In the genomic region with DNA sequence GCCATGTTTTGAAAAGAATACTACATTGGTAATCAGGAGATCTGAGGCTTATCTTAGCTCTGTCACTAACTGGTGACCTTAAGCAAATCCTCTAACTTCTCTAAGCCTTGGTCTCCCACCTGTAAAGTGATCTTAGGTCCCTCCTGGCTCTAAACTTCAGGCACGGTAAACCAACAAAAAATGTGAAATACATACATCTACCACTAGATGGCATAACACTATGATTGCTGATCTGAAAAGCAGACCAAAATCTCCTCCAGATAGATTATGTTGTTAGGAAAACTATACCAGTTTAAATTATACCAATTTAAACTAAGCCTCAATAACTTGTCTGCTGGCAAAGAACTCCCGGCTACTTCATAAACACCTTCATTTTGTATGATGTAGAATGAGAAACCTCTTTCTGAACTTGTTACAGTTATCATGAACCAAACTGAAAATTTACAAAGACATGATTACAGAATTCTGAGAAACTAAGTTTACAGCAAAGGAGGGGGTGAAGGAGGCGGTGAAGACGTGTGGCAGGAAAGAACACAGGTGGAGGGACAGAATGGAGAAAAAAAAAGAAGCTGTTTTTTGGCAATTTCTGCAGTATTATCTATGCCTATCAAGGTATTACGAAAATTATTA, we compare ENCODE assay signal across 9 cellular contexts.
DNase-seq lines count a peak whose midpoint lies in the region; ATAC-seq, FAIRE-seq and TF ChIP-seq lines count a peak whose summit lies in the region.
"Had no signal": no experiment of that assay in that cellular context is flagged by ENCODE, and none has a peak within 500 bp of the region (broad histone marks: within the 10 kb centered on the region; RNA-seq: fewer than 3 reads in every experiment).

No MANE protein-coding gene starts in this region.

- intact Hi-C loops in mucosa of descending colon (cut with DNase I, micrococcal nuclease) = loop anchor here (5.0 to 10.0 kb wide), 2 partner anchors 97 to 99 kb away; partner anchors contain the start of gene ADM (in 2 of the 2)

- no peaks in the 10 kb centered on the region for H3K9me3 Mint-ChIP-seq in endothelial cell (ENCODE audit: unreplicated experiment)

- H3K27ac Mint-ChIP-seq in endothelial cell (ENCODE audit: unreplicated experiment) = no peak overlapping the region

- ATAC-seq in mucosa of descending colon (peak; percentile 78), GM21619 (IDR thresholded peaks at IDR 0.05; ENCODE audit: unreplicated experiment) (no peak)

- peaks cover 10% of the 10 kb centered on the region for H3K36me3 Mint-ChIP-seq in endothelial cell (ENCODE audit: low read depth, unreplicated experiment)

- no peaks in the 10 kb centered on the region for H3K4me1 ChIP-seq in mucosa of descending colon (ENCODE audit: low read depth)

- H3K4me3 Mint-ChIP-seq in endothelial cell (ENCODE audit: unreplicated experiment) = no peak overlapping the region
- H3K4me3 Mint-ChIP-seq: activated T-cell treated with anti-CD3 and anti-CD28 coated beads, Interleukin-2, amount 50 U/mL, for 4 hours had no signal

- peak; percentile 93 for TF ChIP-seq CTCF in endothelial cell (IDR thresholded peaks at IDR 0.05; ENCODE audit: unreplicated experiment)
- TF ChIP-seq CTCF in mucosa of descending colon (IDR thresholded peaks at IDR 0.05) = no peak

- no peaks in the 10 kb centered on the region for H3K36me3 ChIP-seq in mucosa of descending colon (ENCODE audit: low read depth)

- H3K27me3 Mint-ChIP-seq in endothelial cell (ENCODE audit: unreplicated experiment) = no peaks in the 10 kb centered on the region

- H3K4me1 Mint-ChIP-seq in endothelial cell (ENCODE audit: unreplicated experiment) = peaks cover 4% of the 10 kb centered on the region

- no peak overlapping the region for H3K4me3 ChIP-seq in mucosa of descending colon

- DNase-seq in NCI-H2171 treated with DMSO at 0.1 percent for 48 hours (lab: John Stamatoyannopoulos, UW) = peak; percentile 50
- DNase-seq in NCI-H2171 (lab: John Stamatoyannopoulos, UW) = no peak
- DNase-seq in KG1 (lab: John Stamatoyannopoulos, UW) = peak; percentile 22
- DNase-seq in RCC 7860 (ENCODE audit: low spot score) = peak; percentile 55
- no peak for DNase-seq in endothelial cell (ENCODE audit: low spot score)
- no peak for DNase-seq in mucosa of descending colon
- DNase-seq in mucosa of gallbladder (ENCODE audit: low spot score) = no peak
- DNase-seq: activated T-cell treated with anti-CD3 and anti-CD28 coated beads, Interleukin-2, amount 50 U/mL, for 4 hours had no signal

- peak; percentile 78 for FAIRE-seq in RCC 7860 (lab: Jason Lieb, UNC)

- H3K9me3 ChIP-seq in mucosa of descending colon = peaks cover 13% of the 10 kb centered on the region

Comparison
In these comparisons a context has a peak if more than half of its experiments do, and no peak if none do; other contexts are left out.
1. DNase-seq: peak in NCI-H2171 treated with DMSO at 0.1 percent for 48 hours (single experiment), KG1 (single experiment) and RCC 7860 (single experiment); none in NCI-H2171 (single experiment), endothelial cell (single experiment), mucosa of descending colon (0 of 3) and mucosa of gallbladder (single experiment).